20 cellular contexts compared by ENCODE assay signal in genomic region chr20:36775826-36776225, GRCh38. TPM values are rescaled to one million over a fixed set of nuclear protein-coding genes. Genes with fewer than 3 reads are reported as not detected.
DNase-seq lines count a peak whose midpoint lies in the region; ATAC-seq and TF ChIP-seq lines count a peak whose summit lies in the region.
"Had no signal": no experiment of that assay in that cellular context is flagged by ENCODE, and none has a peak within 500 bp of the region (broad histone marks: within the 10 kb centered on the region; RNA-seq: fewer than 3 reads in every experiment).

No MANE protein-coding gene starts in this region.

- no TSS peak for BruUV-seq in MCF 10A (replicated peaks; lab: Mats Ljungman, UMichigan)

- no peak overlapping the region for H3K4me3 Mint-ChIP-seq in MCF 10A (ENCODE audit: unreplicated experiment)
- no peak overlapping the region for H3K4me3 Mint-ChIP-seq in memory B cell
- peak overlapping the region; percentile 71 for H3K4me3 Mint-ChIP-seq in type B pancreatic cell

- no peak for TF ChIP-seq CTCF in MCF 10A (IDR thresholded peaks at IDR 0.05; ENCODE audit: unreplicated experiment)
- TF ChIP-seq CTCF in breast epithelium (IDR thresholded peaks at IDR 0.05): no peak
- no peak for TF ChIP-seq CTCF in VCaP (conservative IDR thresholded peaks at IDR 0.05)
- no peak for TF ChIP-seq CTCF in type B pancreatic cell (conservative IDR thresholded peaks at IDR 0.05)
- no peak for TF ChIP-seq CTCF in foreskin fibroblast (IDR thresholded peaks at IDR 0.05; ENCODE audit: low read depth, low read length)

- H3K27me3 ChIP-seq in breast epithelium: no peaks in the 10 kb centered on the region
- H3K27me3 ChIP-seq: body of pancreas, gastroesophageal sphincter, spleen had no signal

- no peak for DNase-seq in MCF 10A (ENCODE audit: unreplicated experiment)
- no peak for DNase-seq in breast epithelium (ENCODE audit: low spot score in 2 of 2)
- DNase-seq in memory B cell (ENCODE audit: low spot score in 2 of 2): no peak
- no peak for DNase-seq in type B pancreatic cell (ENCODE audit: extremely low spot score, unreplicated experiment)
- DNase-seq in NCI-H2227 (lab: John Stamatoyannopoulos, UW; ENCODE audit: unreplicated experiment): no peak
- no peak for DNase-seq in foreskin fibroblast
- DNase-seq: ACHN; activated CD4-positive, alpha-beta T cell treated with anti-CD3 and anti-CD28 coated beads, Interleukin-2, amount 50 U/mL, for 48 hours; activated T-cell treated with anti-CD3 and anti-CD28 coated beads, Interleukin-2, amount 50 U/mL, for 1 hour; body of pancreas; CD4-positive, alpha-beta memory T cell; dermis blood vessel endothelial cell; MM.1S; NCI-H2029; NCI-H446 treated with DMSO at 0.1 percent for 48 hours had no signal

- POLR2A ChIA-PET in MCF 10A (lab: Yijun Ruan, JAX): interaction anchor here (0.8 to 2.9 kb wide), 2 partner anchors 32 to 87 kb away, joined by 3 to 35 read pairs; a partner anchor contains a TSS

- H3K36me3 ChIP-seq in breast epithelium: no peaks in the 10 kb centered on the region

- ATAC-seq in memory B cell (ENCODE audit: low read depth) (no peak), HG03196 (IDR thresholded peaks at IDR 0.05; ENCODE audit: unreplicated experiment) (no peak)
- ATAC-seq: body of pancreas, gastroesophageal sphincter had no signal

- H3K4me1 ChIP-seq in breast epithelium: no peaks in the 10 kb centered on the region

- no peak for TF ChIP-seq POLR2A in breast epithelium (IDR thresholded peaks at IDR 0.05)

- peak overlapping the region in 1 of 2 donors; percentile 14 for H3K27ac ChIP-seq in breast epithelium
- H3K27ac ChIP-seq in VCaP: peak overlapping the region; percentile 97

- H3K4me1 Mint-ChIP-seq in MCF 10A (ENCODE audit: insufficient read depth, unreplicated experiment) (peaks cover 8% of the 10 kb centered on the region), memory B cell (peaks cover 20% of the 10 kb centered on the region), type B pancreatic cell (ENCODE audit: unreplicated experiment) (peaks cover 25% of the 10 kb centered on the region)

- H3K27ac Mint-ChIP-seq in MCF 10A (ENCODE audit: low read depth, unreplicated experiment): peak overlapping the region; percentile 40
- peak overlapping the region; percentile 49 for H3K27ac Mint-ChIP-seq in memory B cell
- peak overlapping the region; percentile 85 for H3K27ac Mint-ChIP-seq in type B pancreatic cell
- H3K27ac Mint-ChIP-seq: activated naive CD4-positive, alpha-beta T cell treated with anti-CD3 and anti-CD28 coated beads, Interleukin-2, amount 50 U/mL, for 24 hours had no signal

- H3K36me3 Mint-ChIP-seq in MCF 10A (ENCODE audit: insufficient read depth, unreplicated experiment) (peaks cover 19% of the 10 kb centered on the region), memory B cell (peaks cover under 1% of the 10 kb centered on the region), type B pancreatic cell (peaks cover 1% of the 10 kb centered on the region)
- H3K36me3 Mint-ChIP-seq: activated naive CD4-positive, alpha-beta T cell treated with anti-CD3 and anti-CD28 coated beads, Interleukin-2, amount 50 U/mL, for 24 hours had no signal

- intact Hi-C loops in MCF 10A (cut with micrococcal nuclease): no loop called here
- intact Hi-C loops in breast epithelium (cut with DNase I; ENCODE audit: low total_unique reads): no loop called here

- no peaks in the 10 kb centered on the region for H3K9me3 Mint-ChIP-seq in MCF 10A (ENCODE audit: unreplicated experiment)
- no peaks in the 10 kb centered on the region for H3K9me3 Mint-ChIP-seq in memory B cell
- H3K9me3 Mint-ChIP-seq in type B pancreatic cell: no peaks in the 10 kb centered on the region
- H3K9me3 Mint-ChIP-seq: activated naive CD4-positive, alpha-beta T cell treated with anti-CD3 and anti-CD28 coated beads, Interleukin-2, amount 50 U/mL, for 24 hours had no signal

- H3K9me3 ChIP-seq in breast epithelium: no peaks in the 10 kb centered on the region
- H3K9me3 ChIP-seq: body of pancreas, gastroesophageal sphincter, spleen had no signal

- H3K27me3 Mint-ChIP-seq in MCF 10A (ENCODE audit: insufficient read depth, unreplicated experiment) (no peaks in the 10 kb centered on the region), memory B cell (no peaks in the 10 kb centered on the region), type B pancreatic cell (peaks cover 3% of the 10 kb centered on the region)
- H3K27me3 Mint-ChIP-seq: CD4-positive, alpha-beta memory T cell had no signal

- CTCF ChIA-PET in MCF 10A (lab: Yijun Ruan, JAX): interaction anchor here (0.5 to 2.4 kb wide), 3 partner anchors 11 to 1258 kb away, joined by 3 to 10 read pairs (median 6); no protein-coding TSS in a partner anchor

- H3K4me3 ChIP-seq in breast epithelium: no peak overlapping the region
- no peak overlapping the region for H3K4me3 ChIP-seq in foreskin fibroblast (ENCODE audit: low read depth in 1 of 2, low read length in 2 of 2)
- H3K4me3 ChIP-seq: body of pancreas, gastroesophageal sphincter, spleen had no signal

RNA-seq across cellular contexts. Expression of gene DSN1, which starts 2.3 kb away (rescaled TPM):
- total RNA-seq in MCF 10A (2022) (7.8 and 8.4 TPM in 2 replicates), breast epithelium (10 to 100 TPM in 2 of 3 donors, 1 to 10 TPM in 1; 6.9 to 13.1 (median 11.9) TPM), type B pancreatic cell (ENCODE audit: low replicate concordance) (20.0 and 24.1 TPM in 2 replicates)

RNA-seq across cellular contexts. Expression of gene NDRG3, which starts 29.9 kb away (rescaled TPM):
- total RNA-seq in MCF 10A (2022): 7.5 and 10.3 TPM in 2 replicates
- total RNA-seq in breast epithelium: 10 to 100 TPM; 18.7 to 24.7 (median 22.9) TPM
- total RNA-seq in type B pancreatic cell (ENCODE audit: low replicate concordance): 24.9 and 31.5 TPM in 2 replicates
